Comparison of ENCODE assay signal across 29 cellular contexts in genomic region chr6:30849903-30850651, GRCh38.
"Had no signal": no experiment of that assay in that cellular context is flagged by ENCODE, and none has a peak within 500 bp of the region (broad histone marks: within the 10 kb centered on the region; RNA-seq: fewer than 3 reads in every experiment).

No MANE protein-coding gene starts in this region.

- H3K9me3 ChIP-seq: gastroesophageal sphincter, ovary, thyroid gland, vagina had no signal

- H3K79me2 ChIP-seq: hepatocyte had no signal

- H3K36me3 ChIP-seq: gastroesophageal sphincter, heart left ventricle, left lung, ovary, stomach, thyroid gland, vagina had no signal

- H3K4me3 ChIP-seq: dorsolateral prefrontal cortex, gastroesophageal sphincter, heart left ventricle, hepatocyte, left lung, mucosa of descending colon, ovary, smooth muscle cell, stomach, thyroid gland, vagina had no signal

- H3K4me1 ChIP-seq: gastroesophageal sphincter, heart left ventricle, vagina had no signal

- H3K4me1 Mint-ChIP-seq: naive B cell; stimulated activated effector memory CD8-positive, alpha-beta T cell treated with anti-CD3 and anti-CD28 coated beads, Interleukin-12 subunit alpha, Interleukin-12 subunit beta, amount 100 ng/mL, for 72 hours had no signal

- ATAC-seq: foreskin keratinocyte; gastroesophageal sphincter; heart left ventricle; left lung; mucosa of descending colon; natural killer cell treated with Interleukin-12 subunit alpha and Interleukin-12 subunit beta and Interleukin-15 and Interleukin-18, amount 100 ng/mL, for 72 hours; sciatic nerve; stimulated activated effector memory CD8-positive, alpha-beta T cell treated with anti-CD3 and anti-CD28 coated beads, Interleukin-12 subunit alpha, Interleukin-12 subunit beta, amount 100 ng/mL, for 72 hours had no signal

- DNase-seq: dorsolateral prefrontal cortex; effector CD4-positive, alpha-beta T cell; foreskin keratinocyte; heart left ventricle; left cardiac atrium; left lung; mesenchymal stem cell; mucosa of descending colon; naive B cell; nucleus accumbens; ovary; posterior cingulate gyrus; retina; stimulated activated CD4-positive, alpha-beta T cell treated with anti-CD3 and anti-CD28 coated beads, Interleukin-12 subunit alpha, Interleukin-12 subunit beta, amount 100 ng/mL, for 4 hours; stimulated activated CD4-positive, alpha-beta T cell treated with anti-CD3 and anti-CD28 coated beads, Interleukin-1b, Interleukin-23, amount 100 ng/mL, for 48 hours; stimulated activated CD4-positive, alpha-beta T cell treated with anti-CD3 and anti-CD28 coated beads, Interleukin-4, amount 100 ng/mL, for 24 hours; stimulated activated naive CD4-positive, alpha-beta T cell treated with Interleukin-2 at 50 U/mL for 16 hours; stomach; thyroid gland; trophoblast cell had no signal

- H3K27ac ChIP-seq: dorsolateral prefrontal cortex, foreskin keratinocyte, gastroesophageal sphincter, heart left ventricle, hepatocyte, left lung, ovary, stomach, thyroid gland, vagina had no signal

- H3K27me3 ChIP-seq: dorsolateral prefrontal cortex, foreskin keratinocyte, gastroesophageal sphincter, heart left ventricle, hepatocyte, left lung, ovary, stomach, thyroid gland, vagina had no signal

- H3K4me2 ChIP-seq: hepatocyte, smooth muscle cell had no signal

- H3K4me3 Mint-ChIP-seq: mesothelial cell of epicardium; natural killer cell treated with Interleukin-12 subunit alpha and Interleukin-12 subunit beta and Interleukin-15 and Interleukin-18, amount 100 ng/mL, for 72 hours; stimulated activated effector memory CD8-positive, alpha-beta T cell treated with anti-CD3 and anti-CD28 coated beads, Interleukin-12 subunit alpha, Interleukin-12 subunit beta, amount 100 ng/mL, for 72 hours had no signal

- H2AFZ ChIP-seq: hepatocyte had no signal

- H3K36me3 Mint-ChIP-seq: stimulated activated effector memory CD8-positive, alpha-beta T cell treated with anti-CD3 and anti-CD28 coated beads, Interleukin-12 subunit alpha, Interleukin-12 subunit beta, amount 100 ng/mL, for 72 hours had no signal

- H3K27ac Mint-ChIP-seq: mesothelial cell of epicardium; naive B cell; natural killer cell treated with Interleukin-12 subunit alpha and Interleukin-12 subunit beta and Interleukin-15 and Interleukin-18, amount 100 ng/mL, for 72 hours; stimulated activated effector memory CD8-positive, alpha-beta T cell treated with anti-CD3 and anti-CD28 coated beads, Interleukin-12 subunit alpha, Interleukin-12 subunit beta, amount 100 ng/mL, for 72 hours had no signal

- FAIRE-seq: colon had no signal
